ENCODE assay signal across 24 cellular contexts in the genomic region with DNA sequence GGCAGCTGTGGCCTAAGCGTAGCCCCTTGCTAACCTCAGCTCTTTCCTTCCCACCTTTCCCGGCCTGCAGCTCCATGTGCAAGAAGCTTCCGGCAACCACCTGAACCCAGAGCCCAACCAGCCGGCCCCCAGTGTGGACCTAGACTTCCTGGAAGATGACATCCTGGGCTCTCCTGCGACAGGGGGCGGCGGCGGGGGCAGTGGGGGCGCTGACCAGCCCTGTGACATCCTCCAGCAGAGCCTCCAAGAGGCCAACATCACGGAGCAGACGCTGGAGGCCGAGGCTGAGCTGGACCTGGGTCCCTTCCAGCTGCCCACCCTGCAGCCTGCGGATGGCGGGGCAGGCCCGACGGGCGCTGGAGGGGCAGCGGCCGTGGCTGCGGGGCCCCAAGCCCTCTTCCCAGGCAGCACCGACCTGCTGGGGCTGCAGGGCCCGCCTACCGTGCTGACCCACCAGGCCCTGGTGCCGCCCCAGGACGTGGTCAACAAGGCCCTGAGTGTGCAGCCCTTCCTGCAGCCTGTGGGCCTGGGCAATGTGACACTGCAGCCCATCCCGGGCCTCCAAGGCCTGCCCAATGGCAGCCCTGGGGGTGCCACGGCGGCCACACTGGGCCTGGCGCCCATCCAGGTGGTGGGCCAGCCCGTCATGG. TPM values are rescaled to one million over a fixed set of nuclear protein-coding genes. Genes with fewer than 3 reads are reported as not detected.
DNase-seq lines count a peak whose midpoint lies in the region; ATAC-seq, FAIRE-seq and TF ChIP-seq lines count a peak whose summit lies in the region.
"Had no signal": no experiment of that assay in that cellular context is flagged by ENCODE, and none has a peak within 500 bp of the region (broad histone marks: within the 10 kb centered on the region; RNA-seq: fewer than 3 reads in every experiment).

No MANE protein-coding gene starts in this region.

- peaks cover 12% of the 10 kb centered on the region for H3K4me1 Mint-ChIP-seq in dendritic cell treated with granulocyte-macrophage colony-stimulating factor and Interleukin-4, amounts not matched to agents 40 ng/mL and 50 ng/mL, for 4 days (ENCODE audit: low read depth)

- H3K9ac ChIP-seq in kidney (ENCODE audit: low read length in 2 of 2) = no peak overlapping the region

- TF ChIP-seq CTCF in right atrium auricular region (IDR thresholded peaks at IDR 0.05) (no peak), kidney (IDR thresholded peaks at IDR 0.05; ENCODE audit: borderline replicate concordance, extremely low read depth, insufficient read depth) (no peak), upper lobe of right lung (IDR thresholded peaks at IDR 0.05) (no peak), A673 (conservative IDR thresholded peaks at IDR 0.05; ENCODE audit: low read depth, low read length) (no peak), BE2C (IDR thresholded peaks at IDR 0.05; ENCODE audit: low read depth, low read length) (no peak)

- ATAC-seq in right cardiac atrium = peak; percentile 9 to 10
- ATAC-seq in upper lobe of right lung = no peak

- 92% methylated on average over 30 of the region's 30 CpGs for WGBS in right cardiac atrium

- H3K4me3 ChIP-seq in right cardiac atrium (ENCODE audit: low read length) (no peak overlapping the region), right atrium auricular region (no peak overlapping the region), kidney (ENCODE audit: low read length in 2 of 2) (no peak overlapping the region), upper lobe of right lung (no peak overlapping the region), A673 (ENCODE audit: low read depth, low read length, poor library complexity, severe bottlenecking) (no peak overlapping the region), BE2C (ENCODE audit: low read depth, low read length) (no peak overlapping the region)

- intact Hi-C loops in right cardiac atrium (cut with DNase I) = no loop called here
- intact Hi-C loops in dendritic cell treated with granulocyte-macrophage colony-stimulating factor and Interleukin-4, amounts not matched to agents 40 ng/mL and 50 ng/mL, for 4 days (cut with micrococcal nuclease) = no loop called here
- intact Hi-C loops in kidney (cut with DNase I) = no loop called here
- intact Hi-C loops in upper lobe of right lung (cut with DNase I) = no loop called here
- intact Hi-C loops in A673 (cut with micrococcal nuclease; ENCODE audit: unreplicated experiment) = no loop called here

- peaks cover 53% of the 10 kb centered on the region for H3K36me3 ChIP-seq in right atrium auricular region
- H3K36me3 ChIP-seq in kidney (ENCODE audit: control insufficient read depth in 1 of 2, insufficient read depth in 2 of 2, low read length in 2 of 2) = peaks cover 0 to 5% of the 10 kb centered on the region in 2 donors
- peaks cover 42% of the 10 kb centered on the region for H3K36me3 ChIP-seq in upper lobe of right lung
- peaks cover 12% of the 10 kb centered on the region for H3K36me3 ChIP-seq in A673 (ENCODE audit: insufficient read depth, low read length, poor library complexity, severe bottlenecking)
- H3K36me3 ChIP-seq in BE2C = peaks cover 26% of the 10 kb centered on the region

- CTCF ChIA-PET in A673 (lab: Charles Lee) = no interaction called here

- DNase-seq in right cardiac atrium (no peak), right atrium auricular region (ENCODE audit: low spot score) (no peak), kidney (peak; percentile 69), upper lobe of right lung (peak; percentile 59), A673 (ENCODE audit: low spot score) (no peak), SW 1271 (lab: John Stamatoyannopoulos, UW) (no peak), BE2C (no peak)
- DNase-seq: ACHN; AML-193; C1 segment of cervical spinal cord; Calu3; CD4-positive, alpha-beta memory T cell; COR-L47; DMS53; DMS79 treated with DMSO at 0.1 percent for 48 hours; GF-D8; GOT3; HCEC 1CT had no signal

- H3K4me3 Mint-ChIP-seq in dendritic cell treated with granulocyte-macrophage colony-stimulating factor and Interleukin-4, amounts not matched to agents 40 ng/mL and 50 ng/mL, for 4 days = no peak overlapping the region
- H3K4me3 Mint-ChIP-seq: CD4-positive, alpha-beta memory T cell had no signal

- H3K27ac ChIP-seq in right cardiac atrium (ENCODE audit: low read length) (no peak overlapping the region), right atrium auricular region (no peak overlapping the region), kidney (ENCODE audit: low read depth in 2 of 2, low read length in 2 of 2) (no peak overlapping the region), upper lobe of right lung (no peak overlapping the region), A673 (ENCODE audit: low read depth, low read length, poor library complexity, severe bottlenecking) (no peak overlapping the region)
- H3K27ac ChIP-seq: 22Rv1 had no signal

- H3K27me3 ChIP-seq in right cardiac atrium (ENCODE audit: control insufficient read depth, insufficient read depth) = no peaks in the 10 kb centered on the region
- no peaks in the 10 kb centered on the region for H3K27me3 ChIP-seq in right atrium auricular region
- no peaks in the 10 kb centered on the region for H3K27me3 ChIP-seq in upper lobe of right lung
- H3K27me3 ChIP-seq in A673 (replicated peaks; ENCODE audit: insufficient read depth, low read depth, low read length, poor library complexity) = no peaks in the 10 kb centered on the region
- no peaks in the 10 kb centered on the region for H3K27me3 ChIP-seq in BE2C

- H3K9me3 Mint-ChIP-seq in dendritic cell treated with granulocyte-macrophage colony-stimulating factor and Interleukin-4, amounts not matched to agents 40 ng/mL and 50 ng/mL, for 4 days = no peaks in the 10 kb centered on the region
- H3K9me3 Mint-ChIP-seq: CD4-positive, alpha-beta memory T cell had no signal

- peak overlapping the region; percentile 12 for H3K27ac Mint-ChIP-seq in dendritic cell treated with granulocyte-macrophage colony-stimulating factor and Interleukin-4, amounts not matched to agents 40 ng/mL and 50 ng/mL, for 4 days

- no peaks in the 10 kb centered on the region for H3K27me3 Mint-ChIP-seq in dendritic cell treated with granulocyte-macrophage colony-stimulating factor and Interleukin-4, amounts not matched to agents 40 ng/mL and 50 ng/mL, for 4 days
- H3K27me3 Mint-ChIP-seq: CD4-positive, alpha-beta memory T cell had no signal

- BruUV-seq in A673 (replicated peaks; lab: Mats Ljungman, UMichigan) = no TSS peak

- peaks cover 95% of the 10 kb centered on the region for H3K36me3 Mint-ChIP-seq in dendritic cell treated with granulocyte-macrophage colony-stimulating factor and Interleukin-4, amounts not matched to agents 40 ng/mL and 50 ng/mL, for 4 days (ENCODE audit: low read depth)

- H3K9me3 ChIP-seq in right cardiac atrium (ENCODE audit: control insufficient read depth, low read length) (no peaks in the 10 kb centered on the region), right atrium auricular region (no peaks in the 10 kb centered on the region), kidney (ENCODE audit: control insufficient read depth in 1 of 2, low read length in 2 of 2) (no peaks in the 10 kb centered on the region), upper lobe of right lung (no peaks in the 10 kb centered on the region), A673 (ENCODE audit: low read depth, low read length, poor library complexity, severe bottlenecking) (no peaks in the 10 kb centered on the region), BE2C (no peaks in the 10 kb centered on the region)

- H3K4me1 ChIP-seq in right cardiac atrium (ENCODE audit: control insufficient read depth, insufficient read depth, low read length) (no peaks in the 10 kb centered on the region), right atrium auricular region (no peaks in the 10 kb centered on the region), kidney (ENCODE audit: control insufficient read depth in 1 of 2, insufficient read depth in 1 of 2, low read depth in 1 of 2, low read length in 2 of 2) (no peaks in the 10 kb centered on the region), upper lobe of right lung (no peaks in the 10 kb centered on the region), A673 (ENCODE audit: insufficient read depth, low read length, poor library complexity, severe bottlenecking) (no peaks in the 10 kb centered on the region), BE2C (no peaks in the 10 kb centered on the region)

- FAIRE-seq in kidney (lab: Jason Lieb, UNC) = no peak
- FAIRE-seq: A204.1, GM12891, H54 had no signal

- POLR2A ChIA-PET in A673 (lab: Charles Lee; ENCODE audit: low non-redundant PET) = interaction anchor here (0.6 kb wide), 1 partner anchor 45 kb away, joined by 4 read pairs; no protein-coding TSS in a partner anchor

RNA-seq across cellular contexts. Expression of a gene that starts 33.8 kb away (rescaled TPM):
- 10 to 100 TPM; 32.8 to 61.9 (median 49.1) TPM for total RNA-seq in right cardiac atrium
- 34.8 TPM for polyA plus RNA-seq in right cardiac atrium
- total RNA-seq in right atrium auricular region = 10 to 100 TPM; 44.9 to 70.3 TPM
- 105 TPM for total RNA-seq in kidney
- polyA plus RNA-seq in kidney (ENCODE audit: insufficient read depth, low read depth, low replicate concordance) = 19.4 TPM
- total RNA-seq in upper lobe of right lung = 210 TPM
- 2.9 and 3.0 TPM in 2 replicates for total RNA-seq in A673 (2021)
- 13.3 TPM for polyA plus RNA-seq in BE2C (2012; ENCODE audit: insufficient read depth, insufficient read length, low read depth)
- total RNA-seq: CD4-positive, alpha-beta memory T cell; G401 had no signal
- polyA plus RNA-seq: CD4-positive, alpha-beta memory T cell had no signal

Comparison
In these comparisons a context has a peak if more than half of its experiments do, and no peak if none do; other contexts are left out.
1. DNase-seq: peak in kidney (single experiment) and upper lobe of right lung (single experiment); none in right cardiac atrium (0 of 3), right atrium auricular region (single experiment), A673 (single experiment), SW 1271 (0 of 2) and BE2C (single experiment).